Comparison of ENCODE assay signal across 33 cellular contexts in genomic region chr9:7176574-7176973, GRCh38.
"Had no signal": no experiment of that assay in that cellular context is flagged by ENCODE, and none has a peak within 500 bp of the region (broad histone marks: within the 10 kb centered on the region; RNA-seq: fewer than 3 reads in every experiment).

No MANE protein-coding gene starts in this region.

- H3K27ac Mint-ChIP-seq: activated CD4-positive, alpha-beta memory T cell treated with anti-CD3 and anti-CD28 coated beads, Interleukin-2, amount 10 ng/mL, durations not matched to agents 7 days and 5 days; activated CD8-positive, alpha-beta memory T cell treated with anti-CD3 and anti-CD28 coated beads, Interleukin-2, amount 10 ng/mL, durations not matched to agents 7 days and 5 days; activated naive CD4-positive, alpha-beta T cell treated with anti-CD3 and anti-CD28 coated beads, Interleukin-2, amount 10 ng/mL, durations not matched to agents 7 days and 5 days; activated naive CD8-positive, alpha-beta T cell; activated naive CD8-positive, alpha-beta T cell treated with anti-CD3 and anti-CD28 coated beads, Interleukin-2, amount 50 U/mL, for 24 hours had no signal

- DNase-seq: activated CD4-positive, alpha-beta memory T cell treated with anti-CD3 and anti-CD28 coated beads, Interleukin-2, amount 10 ng/mL, durations not matched to agents 7 days and 5 days; activated CD4-positive, alpha-beta T cell treated with anti-CD3 and anti-CD28 coated beads for 1 hour; activated CD4-positive, alpha-beta T cell treated with anti-CD3 and anti-CD28 coated beads for 48 hours; activated CD4-positive, CD25-positive, alpha-beta regulatory T cell; activated CD8-positive, alpha-beta memory T cell treated with anti-CD3 and anti-CD28 coated beads for 24 hours; activated CD8-positive, alpha-beta memory T cell treated with anti-CD3 and anti-CD28 coated beads, Interleukin-2, amount 10 ng/mL, durations not matched to agents 7 days and 5 days; activated CD8-positive, alpha-beta memory T cell treated with anti-CD3 and anti-CD28 coated beads, Interleukin-2, amount 50 U/mL, for 48 hours; activated effector memory CD4-positive, alpha-beta T cell treated with Interleukin-2 at 50 U/mL for 16 hours; activated naive CD4-positive, alpha-beta T cell treated with anti-CD3 and anti-CD28 coated beads, Interleukin-2, amount 10 ng/mL, durations not matched to agents 7 days and 5 days; activated naive CD8-positive, alpha-beta T cell treated with anti-CD3 and anti-CD28 coated beads, Interleukin-2, amount 50 U/mL, for 24 hours; activated T-cell treated with anti-CD3 and anti-CD28 coated beads, Interleukin-2, amount 50 U/mL, for 48 hours; anterior cingulate cortex; central memory CD4-positive, alpha-beta T cell; Karpas-422; KBM-7; NCI-H1105; NCI-H1417 treated with DMSO at 0.1 percent for 48 hours; NCI-H1694; NCI-H1930; NCI-H2081 treated with DMSO at 0.1 percent for 48 hours; NCI-H345; NCI-H524 treated with DMSO at 0.1 percent for 48 hours; NCI-H774; SHP77; SJCRH30; SW 1271; T-helper 1 cell; T-helper 2 cell; T1000; WERI-Rb-1 had no signal

- H3K9me3 ChIP-seq: SJCRH30 had no signal

- ATAC-seq: activated CD8-positive, alpha-beta memory T cell treated with anti-CD3 and anti-CD28 coated beads, Interleukin-2, amount 10 ng/mL, durations not matched to agents 7 days and 5 days; activated naive CD8-positive, alpha-beta T cell treated with anti-CD3 and anti-CD28 coated beads, Interleukin-2, amount 50 U/mL, for 24 hours; Panc1 had no signal

- H3K27me3 ChIP-seq: SJCRH30 had no signal

- H3K4me3 Mint-ChIP-seq: activated CD4-positive, alpha-beta memory T cell treated with anti-CD3 and anti-CD28 coated beads, Interleukin-2, amount 10 ng/mL, durations not matched to agents 7 days and 5 days; activated CD8-positive, alpha-beta memory T cell treated with anti-CD3 and anti-CD28 coated beads, Interleukin-2, amount 10 ng/mL, durations not matched to agents 7 days and 5 days; activated naive CD4-positive, alpha-beta T cell treated with anti-CD3 and anti-CD28 coated beads, Interleukin-2, amount 10 ng/mL, durations not matched to agents 7 days and 5 days; activated naive CD8-positive, alpha-beta T cell; activated naive CD8-positive, alpha-beta T cell treated with anti-CD3 and anti-CD28 coated beads, Interleukin-2, amount 50 U/mL, for 24 hours; brain had no signal

- H3K36me3 ChIP-seq: SJCRH30, WERI-Rb-1 had no signal

- H3K9me3 Mint-ChIP-seq: activated naive CD4-positive, alpha-beta T cell treated with anti-CD3 and anti-CD28 coated beads, Interleukin-2, amount 10 ng/mL, durations not matched to agents 7 days and 5 days had no signal

- H3K4me1 ChIP-seq: SJCRH30 had no signal

- H3K27me3 Mint-ChIP-seq: activated CD4-positive, alpha-beta memory T cell treated with anti-CD3 and anti-CD28 coated beads, Interleukin-2, amount 10 ng/mL, durations not matched to agents 7 days and 5 days; activated CD8-positive, alpha-beta memory T cell treated with anti-CD3 and anti-CD28 coated beads, Interleukin-2, amount 10 ng/mL, durations not matched to agents 7 days and 5 days; activated naive CD4-positive, alpha-beta T cell treated with anti-CD3 and anti-CD28 coated beads, Interleukin-2, amount 10 ng/mL, durations not matched to agents 7 days and 5 days; activated naive CD8-positive, alpha-beta T cell; activated naive CD8-positive, alpha-beta T cell treated with anti-CD3 and anti-CD28 coated beads, Interleukin-2, amount 50 U/mL, for 24 hours had no signal

- H3K4me3 ChIP-seq: SJCRH30 had no signal

- H3K27ac ChIP-seq: SJCRH30, WERI-Rb-1 had no signal
